Comparison of ENCODE assay signal across 18 cellular contexts in genomic region chr14:62123959-62124358, GRCh38.
DNase-seq lines count a peak whose midpoint lies in the region; ATAC-seq lines count a peak whose summit lies in the region.
"Had no signal": no experiment of that assay in that cellular context is flagged by ENCODE, and none has a peak within 500 bp of the region (broad histone marks: within the 10 kb centered on the region; RNA-seq: fewer than 3 reads in every experiment).

No MANE protein-coding gene starts in this region.

- peak; percentile 55 for ATAC-seq in GM18868 (IDR thresholded peaks at IDR 0.05; ENCODE audit: unreplicated experiment)
- ATAC-seq in GM21529 (IDR thresholded peaks at IDR 0.05; ENCODE audit: unreplicated experiment), result peak; percentile 60
- ATAC-seq in HG03039 (IDR thresholded peaks at IDR 0.05; ENCODE audit: unreplicated experiment), result peak; percentile 68
- no peak for ATAC-seq in naive thymus-derived CD4-positive, alpha-beta T cell
- ATAC-seq: activated CD4-positive, alpha-beta T cell treated with anti-CD3 and anti-CD28 coated beads for 36 hours; CD8-positive, alpha-beta T cell; right cardiac atrium had no signal

- no peak overlapping the region for H3K27ac ChIP-seq in naive thymus-derived CD4-positive, alpha-beta T cell (ENCODE audit: low read depth, low read length)
- H3K27ac ChIP-seq: adrenal gland, GM23248 had no signal

- H3K27ac Mint-ChIP-seq in naive thymus-derived CD4-positive, alpha-beta T cell, result no peak overlapping the region
- H3K27ac Mint-ChIP-seq: activated CD4-positive, alpha-beta T cell treated with anti-CD3 and anti-CD28 coated beads for 36 hours; CD8-positive, alpha-beta T cell; dendritic cell treated with granulocyte-macrophage colony-stimulating factor and Interleukin-4, amounts not matched to agents 40 ng/mL and 50 ng/mL, for 4 days had no signal

- peaks cover 0 to 2% (median 0%) of the 10 kb centered on the region in 7 donors for H3K4me1 Mint-ChIP-seq in naive thymus-derived CD4-positive, alpha-beta T cell
- H3K4me1 Mint-ChIP-seq: activated CD4-positive, alpha-beta T cell treated with anti-CD3 and anti-CD28 coated beads for 36 hours had no signal

- CTCF ChIA-PET in naive thymus-derived CD4-positive, alpha-beta T cell (lab: Charles Lee), result no interaction called here

- H3K36me3 Mint-ChIP-seq in naive thymus-derived CD4-positive, alpha-beta T cell, result no peaks in the 10 kb centered on the region
- H3K36me3 Mint-ChIP-seq: CD8-positive, alpha-beta T cell had no signal

- H3K9me3 Mint-ChIP-seq in naive thymus-derived CD4-positive, alpha-beta T cell, result no peaks in the 10 kb centered on the region
- H3K9me3 Mint-ChIP-seq: CD8-positive, alpha-beta T cell; dendritic cell treated with granulocyte-macrophage colony-stimulating factor and Interleukin-4, amounts not matched to agents 40 ng/mL and 50 ng/mL, for 4 days had no signal

- peaks cover 46 to 86% (median 64%) of the 10 kb centered on the region in 5 donors for H3K27me3 Mint-ChIP-seq in naive thymus-derived CD4-positive, alpha-beta T cell

- no peaks in the 10 kb centered on the region for H3K36me3 ChIP-seq in adipocyte (ENCODE audit: control insufficient read depth, insufficient read depth, low read length, severe bottlenecking)
- no peaks in the 10 kb centered on the region for H3K36me3 ChIP-seq in naive thymus-derived CD4-positive, alpha-beta T cell (ENCODE audit: control insufficient read depth in 2 of 3, insufficient read depth in 3 of 3, low read length in 3 of 3)
- H3K36me3 ChIP-seq: adrenal gland had no signal

- peaks cover 38% of the 10 kb centered on the region for H3K27me3 ChIP-seq in adipocyte (replicated peaks; ENCODE audit: control insufficient read depth, insufficient read depth, low read length)
- H3K27me3 ChIP-seq in naive thymus-derived CD4-positive, alpha-beta T cell (ENCODE audit: control insufficient read depth in 2 of 2, insufficient read depth in 2 of 2, low read length in 2 of 2), result peaks cover 1 to 4% of the 10 kb centered on the region in 2 donors

- intact Hi-C loops in naive thymus-derived CD4-positive, alpha-beta T cell (cut with micrococcal nuclease), result loop anchor here in 1 of 2 donors (10.0 kb wide), 1 partner anchor 829 kb away; no protein-coding TSS in a partner anchor

- no peak overlapping the region for H3K4me3 ChIP-seq in adipocyte (ENCODE audit: low read length)
- H3K4me3 ChIP-seq in naive thymus-derived CD4-positive, alpha-beta T cell (ENCODE audit: low read length), result no peak overlapping the region
- H3K4me3 ChIP-seq: adrenal gland, GM23248, lung had no signal

- H3K4me1 ChIP-seq in adipocyte (ENCODE audit: control insufficient read depth, insufficient read depth, low read length), result peaks cover 3% of the 10 kb centered on the region
- H3K4me1 ChIP-seq in naive thymus-derived CD4-positive, alpha-beta T cell (ENCODE audit: control insufficient read depth in 2 of 2, insufficient read depth in 2 of 2, low read length in 2 of 2), result no peaks in the 10 kb centered on the region
- H3K4me1 ChIP-seq: adrenal gland had no signal

- no peaks in the 10 kb centered on the region for H3K9me3 ChIP-seq in adipocyte (ENCODE audit: control insufficient read depth, low read length)
- H3K9me3 ChIP-seq in naive thymus-derived CD4-positive, alpha-beta T cell (ENCODE audit: control insufficient read depth in 2 of 3, low read length in 3 of 3), result no peaks in the 10 kb centered on the region
- H3K9me3 ChIP-seq: adrenal gland had no signal

- POLR2A ChIA-PET in naive thymus-derived CD4-positive, alpha-beta T cell (lab: Charles Lee), result no interaction called here

- H3K4me3 Mint-ChIP-seq in naive thymus-derived CD4-positive, alpha-beta T cell, result no peak overlapping the region
- H3K4me3 Mint-ChIP-seq: activated CD4-positive, alpha-beta T cell treated with anti-CD3 and anti-CD28 coated beads for 36 hours; CD8-positive, alpha-beta T cell; dendritic cell treated with granulocyte-macrophage colony-stimulating factor and Interleukin-4, amounts not matched to agents 40 ng/mL and 50 ng/mL, for 4 days had no signal

- DNase-seq in adipocyte (ENCODE audit: low read depth), result peak; percentile 10
- DNase-seq in iPS-NIHi11 (ENCODE audit: low spot score), result no peak
- no peak for DNase-seq in naive thymus-derived CD4-positive, alpha-beta T cell
- DNase-seq in anterior cingulate cortex (lab: John Stamatoyannopoulos, UW), result no peak
- DNase-seq: activated CD4-positive, alpha-beta T cell treated with anti-CD3 and anti-CD28 coated beads for 36 hours; adrenal gland; CD8-positive, alpha-beta T cell; DMS79 treated with DMSO at 0.1 percent for 48 hours; GM23248; islet precursor cell; NCI-H1105 treated with DMSO at 0.1 percent for 48 hours; NCI-H526 treated with DMSO at 0.1 percent for 48 hours; right cardiac atrium had no signal

- no peak overlapping the region for H3K9ac ChIP-seq in adipocyte (ENCODE audit: low read length)
- H3K9ac ChIP-seq: GM23248 had no signal
